8 cellular contexts compared by ENCODE assay signal in genomic region chrX:81174286-81174685, GRCh38. TPM values are rescaled to one million over a fixed set of nuclear protein-coding genes. Genes with fewer than 3 reads are reported as not detected.
DNase-seq lines count a peak whose midpoint lies in the region; ATAC-seq and TF ChIP-seq lines count a peak whose summit lies in the region.

No MANE protein-coding gene starts in this region.

- no peaks in the 10 kb centered on the region for H3K9me3 ChIP-seq in naive thymus-derived CD4-positive, alpha-beta T cell (ENCODE audit: control insufficient read depth in 2 of 3, low read length in 3 of 3)
- H3K9me3 ChIP-seq in heart left ventricle: no peaks in the 10 kb centered on the region

- H3K36me3 Mint-ChIP-seq in naive thymus-derived CD4-positive, alpha-beta T cell: peaks cover 0 to 5% (median 0%) of the 10 kb centered on the region in 5 donors

- no peaks in the 10 kb centered on the region for H3K36me3 ChIP-seq in naive thymus-derived CD4-positive, alpha-beta T cell (ENCODE audit: control insufficient read depth in 2 of 3, insufficient read depth in 3 of 3, low read length in 3 of 3)
- no peaks in the 10 kb centered on the region for H3K36me3 ChIP-seq in heart left ventricle

- H3K27me3 ChIP-seq in naive thymus-derived CD4-positive, alpha-beta T cell (ENCODE audit: control insufficient read depth in 2 of 2, insufficient read depth in 2 of 2, low read length in 2 of 2): no peaks in the 10 kb centered on the region
- peaks cover 0 to 5% (median 0%) of the 10 kb centered on the region in 9 donors for H3K27me3 ChIP-seq in heart left ventricle

- intact Hi-C loops in naive thymus-derived CD4-positive, alpha-beta T cell (cut with micrococcal nuclease): loop anchor here in 1 of 2 donors (1.0 kb wide), 1 partner anchor 203 kb away; no protein-coding TSS in a partner anchor
- intact Hi-C loops in heart left ventricle (cut with DNase I): loop anchor here in 6 of 10 donors (5.0 to 10.0 kb wide), 2 partner anchors 201 to 203 kb away; no protein-coding TSS in a partner anchor

- no peaks in the 10 kb centered on the region for H3K4me1 ChIP-seq in naive thymus-derived CD4-positive, alpha-beta T cell (ENCODE audit: control insufficient read depth in 2 of 2, insufficient read depth in 2 of 2, low read length in 2 of 2)
- H3K4me1 ChIP-seq in heart left ventricle: no peaks in the 10 kb centered on the region

- no peak overlapping the region for H3K4me3 ChIP-seq in astrocyte of the spinal cord (ENCODE audit: low read depth, low read length)
- no peak overlapping the region for H3K4me3 ChIP-seq in naive thymus-derived CD4-positive, alpha-beta T cell (ENCODE audit: low read length)
- H3K4me3 ChIP-seq in heart left ventricle: no peak overlapping the region

- POLR2A ChIA-PET in naive thymus-derived CD4-positive, alpha-beta T cell (lab: Charles Lee): no interaction called here

- H3K27ac ChIP-seq in naive thymus-derived CD4-positive, alpha-beta T cell (ENCODE audit: low read depth, low read length): no peak overlapping the region
- H3K27ac ChIP-seq in heart left ventricle: no peak overlapping the region

- no peaks in the 10 kb centered on the region for H3K9me3 Mint-ChIP-seq in naive thymus-derived CD4-positive, alpha-beta T cell

- DNase-seq in ELR (ENCODE audit: low read depth) (peak; percentile 34), astrocyte of the spinal cord (ENCODE audit: low read depth, low spot score) (peak; percentile 38), COLO668 (lab: John Stamatoyannopoulos, UW; ENCODE audit: unreplicated experiment) (no peak), GM19238 (ENCODE audit: insufficient read length, low spot score) (no peak), heart left ventricle (no peak)
- peak in 5 of 9 donors; percentile 5 to 21 (median 8) for DNase-seq in naive thymus-derived CD4-positive, alpha-beta T cell
- DNase-seq in activated effector memory CD4-positive, alpha-beta T cell treated with anti-CD3 and anti-CD28 coated beads, Interleukin-2, amount 50 U/mL, for 16 hours: no peak

- ATAC-seq in HG03378 (IDR thresholded peaks at IDR 0.05; ENCODE audit: unreplicated experiment): peak; percentile 67
- ATAC-seq in naive thymus-derived CD4-positive, alpha-beta T cell: peak; percentile 50
- ATAC-seq in heart left ventricle: no peak

- CTCF ChIA-PET in naive thymus-derived CD4-positive, alpha-beta T cell (lab: Charles Lee): interaction anchor here (0.9 to 1.0 kb wide), 2 partner anchors 12 to 26 kb away, joined by 3 read pairs; no protein-coding TSS in a partner anchor

- 22 to 43% (median 34%) methylated on average over 1 of the region's 1 CpG for WGBS in heart left ventricle, 4 donors

- H3K4me1 Mint-ChIP-seq in naive thymus-derived CD4-positive, alpha-beta T cell: peaks cover 0 to 7% (median 0%) of the 10 kb centered on the region in 7 donors

- no peak overlapping the region for H3K4me3 Mint-ChIP-seq in naive thymus-derived CD4-positive, alpha-beta T cell

- TF ChIP-seq CTCF in astrocyte of the spinal cord (IDR thresholded peaks at IDR 0.05; ENCODE audit: low read depth, low read length) (no peak), heart left ventricle (IDR thresholded peaks at IDR 0.05) (peak in 6 of 12 donors; percentile 18 to 44 (median 34))

- no peak overlapping the region for H3K27ac Mint-ChIP-seq in naive thymus-derived CD4-positive, alpha-beta T cell

- in situ Hi-C loops in astrocyte of the spinal cord (cut with HindIII; ENCODE audit: low sequenced_read_pairs): no loop called here

- no peak for TF ChIP-seq POLR2A in heart left ventricle (IDR thresholded peaks at IDR 0.05)

- no peaks in the 10 kb centered on the region for H3K27me3 Mint-ChIP-seq in naive thymus-derived CD4-positive, alpha-beta T cell

RNA-seq across cellular contexts. Expression of gene HMGN5, which starts 27.4 kb away (rescaled TPM):
- 1 to 10 TPM in 3 of 5 experiments, under 1 TPM in 2; 0.46 to 2.6 (median 1.0) TPM for total RNA-seq in naive thymus-derived CD4-positive, alpha-beta T cell
- 10 to 100 TPM in 1 of 2 donors, 1 to 10 TPM in 1; 6.4 to 11.1 TPM for polyA plus RNA-seq in naive thymus-derived CD4-positive, alpha-beta T cell
- 1 to 10 TPM in 7 of 9 donors, under 1 TPM in 2; 0.56 to 3.8 (median 2.1) TPM for total RNA-seq in heart left ventricle
- polyA plus RNA-seq in heart left ventricle: 1 to 10 TPM; 2.8 to 8.8 TPM

RNA-seq across cellular contexts. Expression of gene SH3BGRL, which starts 27.6 kb away (rescaled TPM):
- total RNA-seq in naive thymus-derived CD4-positive, alpha-beta T cell: 100 to 1,000 TPM in 1 of 5 experiments, 10 to 100 TPM in 4; 66.6 to 140 (median 75.3) TPM
- polyA plus RNA-seq in naive thymus-derived CD4-positive, alpha-beta T cell: 100 to 1,000 TPM; 123 to 175 TPM
- 10 to 100 TPM; 16.4 to 96.1 (median 26.9) TPM for total RNA-seq in heart left ventricle
- polyA plus RNA-seq in heart left ventricle: 10 to 100 TPM; 16.7 to 21.8 TPM

Comparison
In these comparisons a context has a peak if more than half of its experiments do, and no peak if none do; other contexts are left out.
1. DNase-seq: peak in ELR (single experiment), astrocyte of the spinal cord (single experiment) and naive thymus-derived CD4-positive, alpha-beta T cell (5 of 9); none in COLO668 (single experiment), GM19238 (single experiment), activated effector memory CD4-positive, alpha-beta T cell treated with anti-CD3 and anti-CD28 coated beads, Interleukin-2, amount 50 U/mL, for 16 hours (single experiment) and heart left ventricle (0 of 5).
2. ATAC-seq: peak in HG03378 (single experiment) and naive thymus-derived CD4-positive, alpha-beta T cell (single experiment); none in heart left ventricle (0 of 4).